ENCODE assay signal across 9 cellular contexts in the genomic region with DNA sequence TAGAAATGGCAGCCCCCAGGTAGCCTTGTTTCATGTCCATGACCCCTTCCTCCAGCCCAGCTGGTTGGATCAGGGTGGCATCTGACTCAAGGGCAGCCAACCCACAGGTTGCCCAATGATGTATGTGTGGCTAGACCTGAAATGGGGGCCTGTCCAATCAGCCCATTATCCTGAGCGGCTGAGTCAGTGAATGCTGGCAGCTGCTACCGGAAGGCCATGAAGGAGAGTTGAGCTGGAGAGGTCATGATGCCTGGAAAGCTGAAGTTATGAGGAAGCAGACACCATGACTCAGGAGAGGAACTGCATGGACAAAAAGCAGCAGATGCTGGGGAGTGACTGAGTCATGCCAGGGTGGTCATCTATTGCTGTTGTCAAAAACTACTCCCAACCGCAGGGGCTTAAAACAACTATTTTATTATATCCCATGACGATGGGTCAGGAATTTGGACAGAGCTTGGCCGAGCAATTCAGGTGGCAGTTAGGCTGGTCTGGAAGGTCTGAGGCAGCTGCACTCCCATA.
A peak's percentile ranks its signal among the peaks of the same experiment; 100 is the strongest.
DNase-seq lines count a peak whose midpoint lies in the region; ATAC-seq and TF ChIP-seq lines count a peak whose summit lies in the region.
"Had no signal": no experiment of that assay in that cellular context is flagged by ENCODE, and none has a peak within 500 bp of the region (broad histone marks: within the 10 kb centered on the region; RNA-seq: fewer than 3 reads in every experiment).

No MANE protein-coding gene starts in this region.

- H3K9me3 Mint-ChIP-seq in Calu3 (ENCODE audit: low read depth, unreplicated experiment), result no peaks in the 10 kb centered on the region

- H3K36me3 Mint-ChIP-seq in Calu3 (ENCODE audit: insufficient read depth, unreplicated experiment), result peaks cover 8% of the 10 kb centered on the region

- BruUV-seq in Calu3 (replicated peaks; lab: Mats Ljungman, UMichigan) (no TSS peak), mammary epithelial cell (replicated peaks; lab: Mats Ljungman, UMichigan) (no TSS peak)

- no peaks in the 10 kb centered on the region for H4K20me1 ChIP-seq in mammary epithelial cell (ENCODE audit: insufficient read depth, low read length)

- dilution Hi-C loops in mammary epithelial cell (cut with HindIII; ENCODE audit: low sequenced_read_pairs), result no loop called here

- CTCF ChIA-PET in Calu3 (lab: Charles Lee) (interaction anchor here (0.6 to 1.8 kb wide), 10 partner anchors 9 to 1073 kb away, joined by 3 to 9 read pairs (median 4); a partner anchor contains a TSS), mammary epithelial cell (lab: Charles Lee; ENCODE audit: low non-redundant PET) (interaction anchor here (0.6 kb wide), 2 partner anchors 24 to 161 kb away, joined by 3 read pairs; no protein-coding TSS in a partner anchor)

- H3K4me1 ChIP-seq in mammary epithelial cell (ENCODE audit: insufficient read depth, low read length) (peaks cover 20% of the 10 kb centered on the region), colonic mucosa (no peaks in the 10 kb centered on the region)

- no peak for ATAC-seq in HG03521 (IDR thresholded peaks at IDR 0.05; ENCODE audit: unreplicated experiment)

- H3K27me3 ChIP-seq in mammary epithelial cell (ENCODE audit: insufficient read depth, low read length) (no peaks in the 10 kb centered on the region), colonic mucosa (no peaks in the 10 kb centered on the region)

- intact Hi-C loops in Calu3 (cut with micrococcal nuclease; ENCODE audit: unreplicated experiment), result no loop called here
- intact Hi-C loops in mammary epithelial cell (cut with micrococcal nuclease), result loop anchor here (2.0 kb wide), 1 partner anchor 26 kb away; no protein-coding TSS in a partner anchor
- intact Hi-C loops in colonic mucosa (cut with DNase I), result no loop called here

- H3K4me2 ChIP-seq in mammary epithelial cell (ENCODE audit: insufficient read depth, low read depth, low read length), result peak overlapping the region; percentile 16

- H3K9ac ChIP-seq in mammary epithelial cell (ENCODE audit: insufficient read depth, low read length), result no peak overlapping the region
- H3K9ac ChIP-seq in colonic mucosa (ENCODE audit: low read depth in 2 of 2, low read length in 2 of 2), result no peak overlapping the region

- H3K36me3 ChIP-seq in mammary epithelial cell (ENCODE audit: insufficient read depth, low read length) (no peaks in the 10 kb centered on the region), colonic mucosa (no peaks in the 10 kb centered on the region)

- H3K4me3 Mint-ChIP-seq in Calu3 (ENCODE audit: low read depth, unreplicated experiment), result no peak overlapping the region

- peak overlapping the region; percentile 30 for H2AFZ ChIP-seq in mammary epithelial cell (ENCODE audit: low read depth, low read length)

- peaks cover 46% of the 10 kb centered on the region for H3K4me1 Mint-ChIP-seq in Calu3 (ENCODE audit: low read depth, unreplicated experiment)

- H3K79me2 ChIP-seq in mammary epithelial cell (ENCODE audit: insufficient read depth, low read length), result no peaks in the 10 kb centered on the region

- DNase-seq in Calu3, result peak; percentile 91
- DNase-seq in NOMO-1 (lab: John Stamatoyannopoulos, UW; ENCODE audit: unreplicated experiment in 2 of 2), result peak; percentile 72 to 94
- DNase-seq in mammary epithelial cell, result peak; percentile 99
- DNase-seq in myocyte (ENCODE audit: low read depth), result peak; percentile 99
- DNase-seq in NCI-H82 (lab: John Stamatoyannopoulos, UW), result no peak
- no peak for DNase-seq in colonic mucosa
- DNase-seq in NCI-H1436 (lab: John Stamatoyannopoulos, UW), result no peak
- DNase-seq: small intestine had no signal

- H3K9me3 ChIP-seq in mammary epithelial cell (replicated peaks; ENCODE audit: insufficient read depth, low read length) (no peaks in the 10 kb centered on the region), colonic mucosa (no peaks in the 10 kb centered on the region)

- in situ Hi-C loops in mammary epithelial cell (cut with MboI; ENCODE audit: low sequenced_read_pairs in 2 of 2), result no loop called here

- peak overlapping the region; percentile 57 for H3K27ac ChIP-seq in mammary epithelial cell (ENCODE audit: insufficient read depth, low read depth, low read length)
- no peak overlapping the region for H3K27ac ChIP-seq in colonic mucosa

- peak overlapping the region; percentile 67 for H3K27ac Mint-ChIP-seq in Calu3 (ENCODE audit: unreplicated experiment)

- 24% methylated on average over 5 of the region's 5 CpGs for WGBS in mammary epithelial cell (ENCODE audit: low coverage, missing lambda C conversion rate)

- H3K27me3 Mint-ChIP-seq in Calu3 (ENCODE audit: unreplicated experiment), result no peaks in the 10 kb centered on the region

- no peak overlapping the region for H3K4me3 ChIP-seq in mammary epithelial cell (replicated peaks in 1 of 3; ENCODE audit: insufficient read depth in 1 of 3, low read depth in 2 of 3, low read length in 3 of 3)
- no peak overlapping the region for H3K4me3 ChIP-seq in colonic mucosa

- TF ChIP-seq CTCF in Calu3 (IDR thresholded peaks at IDR 0.05; ENCODE audit: unreplicated experiment) (no peak), mammary epithelial cell (conservative IDR thresholded peaks at IDR 0.05 in 1 of 2, IDR thresholded peaks at IDR 0.05 in 1 of 2; ENCODE audit: extremely low read depth in 1 of 2, insufficient read depth in 1 of 2, low read depth in 1 of 2, low read length in 2 of 2) (no peak), colonic mucosa (IDR thresholded peaks at IDR 0.05) (no peak)

Comparison
In these comparisons a context has a peak if more than half of its experiments do, and no peak if none do; other contexts are left out.
1. DNase-seq: peak in Calu3 (single experiment), NOMO-1 (2 of 2), mammary epithelial cell (single experiment) and myocyte (single experiment); none in NCI-H82 (single experiment), colonic mucosa (single experiment) and NCI-H1436 (single experiment).